1 cellular context compared by ENCODE assay signal in genomic region chr2:53208815-53209214, GRCh38.
TF ChIP-seq lines count a peak whose summit lies in the region.

No MANE protein-coding gene starts in this region.

TF ChIP-seq in GM23338, 12 proteins besides CTCF, POLR2A, EP300 and RAD21 (continued from another document):
- TF ChIP-seq, protein P1, sequence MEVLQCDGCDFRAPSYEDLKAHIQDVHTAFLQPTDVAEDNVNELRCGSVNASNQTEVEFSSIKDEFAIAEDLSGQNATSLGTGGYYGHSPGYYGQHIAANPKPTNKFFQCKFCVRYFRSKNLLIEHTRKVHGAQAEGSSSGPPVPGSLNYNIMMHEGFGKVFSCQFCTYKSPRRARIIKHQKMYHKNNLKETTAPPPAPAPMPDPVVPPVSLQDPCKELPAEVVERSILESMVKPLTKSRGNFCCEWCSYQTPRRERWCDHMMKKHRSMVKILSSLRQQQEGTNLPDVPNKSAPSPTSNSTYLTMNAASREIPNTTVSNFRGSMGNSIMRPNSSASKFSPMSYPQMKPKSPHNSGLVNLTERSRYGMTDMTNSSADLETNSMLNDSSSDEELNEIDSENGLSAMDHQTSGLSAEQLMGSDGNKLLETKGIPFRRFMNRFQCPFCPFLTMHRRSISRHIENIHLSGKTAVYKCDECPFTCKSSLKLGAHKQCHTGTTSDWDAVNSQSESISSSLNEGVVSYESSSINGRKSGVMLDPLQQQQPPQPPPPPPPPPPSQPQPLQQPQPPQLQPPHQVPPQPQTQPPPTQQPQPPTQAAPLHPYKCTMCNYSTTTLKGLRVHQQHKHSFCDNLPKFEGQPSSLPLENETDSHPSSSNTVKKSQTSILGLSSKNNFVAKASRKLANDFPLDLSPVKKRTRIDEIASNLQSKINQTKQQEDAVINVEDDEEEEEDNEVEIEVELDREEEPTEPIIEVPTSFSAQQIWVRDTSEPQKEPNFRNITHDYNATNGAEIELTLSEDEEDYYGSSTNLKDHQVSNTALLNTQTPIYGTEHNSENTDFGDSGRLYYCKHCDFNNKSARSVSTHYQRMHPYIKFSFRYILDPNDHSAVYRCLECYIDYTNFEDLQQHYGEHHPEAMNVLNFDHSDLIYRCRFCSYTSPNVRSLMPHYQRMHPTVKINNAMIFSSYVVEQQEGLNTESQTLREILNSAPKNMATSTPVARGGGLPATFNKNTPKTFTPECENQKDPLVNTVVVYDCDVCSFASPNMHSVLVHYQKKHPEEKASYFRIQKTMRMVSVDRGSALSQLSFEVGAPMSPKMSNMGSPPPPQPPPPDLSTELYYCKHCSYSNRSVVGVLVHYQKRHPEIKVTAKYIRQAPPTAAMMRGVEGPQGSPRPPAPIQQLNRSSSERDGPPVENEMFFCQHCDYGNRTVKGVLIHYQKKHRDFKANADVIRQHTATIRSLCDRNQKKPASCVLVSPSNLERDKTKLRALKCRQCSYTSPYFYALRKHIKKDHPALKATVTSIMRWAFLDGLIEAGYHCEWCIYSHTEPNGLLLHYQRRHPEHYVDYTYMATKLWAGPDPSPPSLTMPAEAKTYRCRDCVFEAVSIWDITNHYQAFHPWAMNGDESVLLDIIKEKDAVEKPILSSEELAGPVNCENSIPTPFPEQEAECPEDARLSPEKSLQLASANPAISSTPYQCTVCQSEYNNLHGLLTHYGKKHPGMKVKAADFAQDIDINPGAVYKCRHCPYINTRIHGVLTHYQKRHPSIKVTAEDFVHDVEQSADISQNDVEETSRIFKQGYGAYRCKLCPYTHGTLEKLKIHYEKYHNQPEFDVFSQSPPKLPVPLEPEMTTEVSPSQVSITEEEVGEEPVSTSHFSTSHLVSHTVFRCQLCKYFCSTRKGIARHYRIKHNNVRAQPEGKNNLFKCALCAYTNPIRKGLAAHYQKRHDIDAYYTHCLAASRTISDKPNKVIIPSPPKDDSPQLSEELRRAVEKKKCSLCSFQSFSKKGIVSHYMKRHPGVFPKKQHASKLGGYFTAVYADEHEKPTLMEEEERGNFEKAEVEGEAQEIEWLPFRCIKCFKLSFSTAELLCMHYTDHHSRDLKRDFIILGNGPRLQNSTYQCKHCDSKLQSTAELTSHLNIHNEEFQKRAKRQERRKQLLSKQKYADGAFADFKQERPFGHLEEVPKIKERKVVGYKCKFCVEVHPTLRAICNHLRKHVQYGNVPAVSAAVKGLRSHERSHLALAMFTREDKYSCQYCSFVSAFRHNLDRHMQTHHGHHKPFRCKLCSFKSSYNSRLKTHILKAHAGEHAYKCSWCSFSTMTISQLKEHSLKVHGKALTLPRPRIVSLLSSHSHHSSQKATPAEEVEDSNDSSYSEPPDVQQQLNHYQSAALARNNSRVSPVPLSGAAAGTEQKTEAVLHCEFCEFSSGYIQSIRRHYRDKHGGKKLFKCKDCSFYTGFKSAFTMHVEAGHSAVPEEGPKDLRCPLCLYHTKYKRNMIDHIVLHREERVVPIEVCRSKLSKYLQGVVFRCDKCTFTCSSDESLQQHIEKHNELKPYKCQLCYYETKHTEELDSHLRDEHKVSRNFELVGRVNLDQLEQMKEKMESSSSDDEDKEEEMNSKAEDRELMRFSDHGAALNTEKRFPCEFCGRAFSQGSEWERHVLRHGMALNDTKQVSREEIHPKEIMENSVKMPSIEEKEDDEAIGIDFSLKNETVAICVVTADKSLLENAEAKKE (CRISPR knock-in tag; IDR thresholded peaks at IDR 0.05): no peak
- TF ChIP-seq EZH2phosphoT487 (IDR thresholded peaks at IDR 0.05; ENCODE audit: unreplicated experiment) (no peak), ZNF331 (CRISPR knock-in tag; IDR thresholded peaks at IDR 0.05; ENCODE audit: low read depth) (no peak)
TF ChIP-seq in GM23338: peak in this region for 0.
